ENCODE assay signal across 13 cellular contexts in genomic region chrX:31435592-31435991, GRCh38.
A peak's percentile ranks its signal among the peaks of the same experiment; 100 is the strongest.
DNase-seq lines count a peak whose midpoint lies in the region; ATAC-seq and TF ChIP-seq lines count a peak whose summit lies in the region.
"Had no signal": no experiment of that assay in that cellular context is flagged by ENCODE, and none has a peak within 500 bp of the region (broad histone marks: within the 10 kb centered on the region; RNA-seq: fewer than 3 reads in every experiment).

No MANE protein-coding gene starts in this region.

- DNase-seq in HEK293T (ENCODE audit: extremely low spot score), result peak; percentile 49
- DNase-seq in brain pericyte (ENCODE audit: low read depth, low spot score), result peak; percentile 81
- peak; percentile 36 for DNase-seq in iPS DF 4.7 (ENCODE audit: extremely low read depth, low spot score)
- peak; percentile 36 for DNase-seq in retina
- DNase-seq in SW480 (ENCODE audit: low spot score), result no peak
- no peak for DNase-seq in naive thymus-derived CD4-positive, alpha-beta T cell
- DNase-seq in NCI-H2081 treated with DMSO at 0.1 percent for 48 hours (lab: John Stamatoyannopoulos, UW), result no peak
- no peak for DNase-seq in stimulated activated CD4-positive, alpha-beta T cell treated with anti-CD3 and anti-CD28 coated beads, Interleukin-1b, Interleukin-23, amount 100 ng/mL, for 48 hours
- DNase-seq: activated CD4-positive, alpha-beta T cell treated with anti-CD3 and anti-CD28 coated beads for 36 hours; NCI-H187; SW 1271 had no signal

- H3K27ac ChIP-seq in naive thymus-derived CD4-positive, alpha-beta T cell (ENCODE audit: low read depth, low read length), result no peak overlapping the region
- H3K27ac ChIP-seq: ascending aorta had no signal

- no peaks in the 10 kb centered on the region for H3K4me1 Mint-ChIP-seq in naive thymus-derived CD4-positive, alpha-beta T cell
- H3K4me1 Mint-ChIP-seq: activated CD4-positive, alpha-beta T cell treated with anti-CD3 and anti-CD28 coated beads for 36 hours had no signal

- CTCF ChIA-PET in HEK293T (lab: Yijun Ruan, JAX), result no interaction called here
- CTCF ChIA-PET in naive thymus-derived CD4-positive, alpha-beta T cell (lab: Charles Lee), result no interaction called here

- no peak overlapping the region for H3K4me3 Mint-ChIP-seq in naive thymus-derived CD4-positive, alpha-beta T cell
- H3K4me3 Mint-ChIP-seq: activated CD4-positive, alpha-beta T cell treated with anti-CD3 and anti-CD28 coated beads for 36 hours had no signal

- no peak overlapping the region for H3K4me3 ChIP-seq in naive thymus-derived CD4-positive, alpha-beta T cell (ENCODE audit: low read length)
- H3K4me3 ChIP-seq: ascending aorta, K562 had no signal

- H3K9me3 Mint-ChIP-seq in naive thymus-derived CD4-positive, alpha-beta T cell, result no peaks in the 10 kb centered on the region

- no peak overlapping the region for H3K27ac Mint-ChIP-seq in naive thymus-derived CD4-positive, alpha-beta T cell
- H3K27ac Mint-ChIP-seq: activated CD4-positive, alpha-beta T cell treated with anti-CD3 and anti-CD28 coated beads for 36 hours had no signal

- ATAC-seq in naive thymus-derived CD4-positive, alpha-beta T cell, result no peak
- ATAC-seq: activated CD4-positive, alpha-beta T cell treated with anti-CD3 and anti-CD28 coated beads for 36 hours; K562 had no signal

- H3K9me3 ChIP-seq in naive thymus-derived CD4-positive, alpha-beta T cell (ENCODE audit: control insufficient read depth in 2 of 3, low read length in 3 of 3), result no peaks in the 10 kb centered on the region
- H3K9me3 ChIP-seq: ascending aorta had no signal

- H3K27me3 ChIP-seq in naive thymus-derived CD4-positive, alpha-beta T cell (ENCODE audit: control insufficient read depth in 2 of 2, insufficient read depth in 2 of 2, low read length in 2 of 2), result no peaks in the 10 kb centered on the region
- H3K27me3 ChIP-seq: ascending aorta had no signal

- peaks cover 0 to 3% (median 0%) of the 10 kb centered on the region in 5 donors for H3K27me3 Mint-ChIP-seq in naive thymus-derived CD4-positive, alpha-beta T cell
- H3K27me3 Mint-ChIP-seq: activated CD4-positive, alpha-beta T cell treated with anti-CD3 and anti-CD28 coated beads for 36 hours had no signal

- no peaks in the 10 kb centered on the region for H3K36me3 Mint-ChIP-seq in naive thymus-derived CD4-positive, alpha-beta T cell

- intact Hi-C loops in naive thymus-derived CD4-positive, alpha-beta T cell (cut with micrococcal nuclease), result no loop called here

- no peaks in the 10 kb centered on the region for H3K4me1 ChIP-seq in naive thymus-derived CD4-positive, alpha-beta T cell (ENCODE audit: control insufficient read depth in 2 of 2, insufficient read depth in 2 of 2, low read length in 2 of 2)
- H3K4me1 ChIP-seq: ascending aorta had no signal

- no peaks in the 10 kb centered on the region for H3K36me3 ChIP-seq in naive thymus-derived CD4-positive, alpha-beta T cell (ENCODE audit: control insufficient read depth in 2 of 3, insufficient read depth in 3 of 3, low read length in 3 of 3)
- H3K36me3 ChIP-seq: ascending aorta had no signal

- POLR2A ChIA-PET in HEK293T (lab: Yijun Ruan, JAX), result no interaction called here
- POLR2A ChIA-PET in naive thymus-derived CD4-positive, alpha-beta T cell (lab: Charles Lee), result no interaction called here

TF ChIP-seq in HEK293T, 16 proteins besides CTCF, POLR2A, EP300 and RAD21:
- TF ChIP-seq FOXA1 (IDR thresholded peaks at IDR 0.05), result no peak
TF ChIP-seq in HEK293T: peak in this region for 0.

Comparison
In these comparisons a context has a peak if more than half of its experiments do, and no peak if none do; other contexts are left out.
1. DNase-seq: peak in HEK293T (single experiment), brain pericyte (single experiment), iPS DF 4.7 (single experiment) and retina (single experiment); none in SW480 (single experiment), naive thymus-derived CD4-positive, alpha-beta T cell (0 of 9), NCI-H2081 treated with DMSO at 0.1 percent for 48 hours (single experiment) and stimulated activated CD4-positive, alpha-beta T cell treated with anti-CD3 and anti-CD28 coated beads, Interleukin-1b, Interleukin-23, amount 100 ng/mL, for 48 hours (single experiment).